In genomic region chr5:65924366-65925093, GRCh38 we compare ENCODE assay signal across 8 cellular contexts. TPM values are rescaled to one million over a fixed set of nuclear protein-coding genes. Genes with fewer than 3 reads are reported as not detected.
DNase-seq lines count a peak whose midpoint lies in the region; ATAC-seq and TF ChIP-seq lines count a peak whose summit lies in the region.

No MANE protein-coding gene starts in this region.

- H3K27ac ChIP-seq in Peyer's patch (peak overlapping the region; percentile 96 to 100 (median 98)), esophagus (ENCODE audit: low read depth in 2 of 2, low read length in 1 of 2) (peak overlapping the region; percentile 100), neutrophil (peak overlapping the region; percentile 99)

- H3K4me3 ChIP-seq in Peyer's patch, result peak overlapping the region; percentile 75 to 99 (median 95)
- H3K4me3 ChIP-seq in esophagus (ENCODE audit: low read depth in 1 of 2, low read length in 2 of 2), result peak overlapping the region; percentile 92 to 100
- peak overlapping the region; percentile 74 to 93 for H3K4me3 ChIP-seq in neutrophil (ENCODE audit: low read depth in 1 of 2, low read length in 1 of 2)

- TF ChIP-seq CTCF in CD14-positive monocyte (IDR thresholded peaks at IDR 0.05), result no peak
- TF ChIP-seq CTCF in Peyer's patch (IDR thresholded peaks at IDR 0.05), result no peak
- TF ChIP-seq CTCF in neutrophil (IDR thresholded peaks at IDR 0.05), result no peak

- DNase-seq in CD14-positive monocyte (ENCODE audit: low spot score) (no peak), Peyer's patch (peak in 1 of 3 donors; percentile 27), GF-D8 (lab: John Stamatoyannopoulos, UW) (no peak), SKM-1 (lab: John Stamatoyannopoulos, UW; ENCODE audit: unreplicated experiment) (no peak), mucosa of gallbladder (ENCODE audit: low spot score) (no peak)

- H3K4me1 ChIP-seq in Peyer's patch, result peaks cover 0 to 12% (median 2%) of the 10 kb centered on the region in 4 donors
- H3K4me1 ChIP-seq in esophagus (ENCODE audit: control insufficient read depth in 2 of 2, insufficient read depth in 2 of 2, low read length in 1 of 2), result no peaks in the 10 kb centered on the region
- peaks cover 27 to 28% of the 10 kb centered on the region in 2 experiments for H3K4me1 ChIP-seq in neutrophil (ENCODE audit: control insufficient read depth in 1 of 2, insufficient read depth in 1 of 2, low read depth in 1 of 2, low read length in 1 of 2)

- H3K4me3 Mint-ChIP-seq in CD14-positive monocyte, result peak overlapping the region; percentile 83 to 86

- no peaks in the 10 kb centered on the region for H3K36me3 ChIP-seq in Peyer's patch
- no peaks in the 10 kb centered on the region for H3K36me3 ChIP-seq in esophagus (ENCODE audit: control insufficient read depth in 2 of 2, insufficient read depth in 2 of 2, low read length in 1 of 2)
- H3K36me3 ChIP-seq in neutrophil, result no peaks in the 10 kb centered on the region

- no peaks in the 10 kb centered on the region for H3K27me3 ChIP-seq in Peyer's patch
- no peaks in the 10 kb centered on the region for H3K27me3 ChIP-seq in esophagus (ENCODE audit: control insufficient read depth in 1 of 2, insufficient read depth in 2 of 2, low read length in 2 of 2)
- H3K27me3 ChIP-seq in neutrophil, result peaks cover 13% of the 10 kb centered on the region

- H3K27me3 Mint-ChIP-seq in CD14-positive monocyte (ENCODE audit: low read depth in 3 of 3), result peaks cover 4 to 11% (median 4%) of the 10 kb centered on the region in 3 donors

- H3K4me1 Mint-ChIP-seq in CD14-positive monocyte, result peaks cover 33% of the 10 kb centered on the region

- H3K9me3 Mint-ChIP-seq in CD14-positive monocyte, result no peaks in the 10 kb centered on the region

- H3K9me3 ChIP-seq in Peyer's patch, result no peaks in the 10 kb centered on the region
- no peaks in the 10 kb centered on the region for H3K9me3 ChIP-seq in esophagus (ENCODE audit: control insufficient read depth in 2 of 2, insufficient read depth in 1 of 2, low read depth in 1 of 2, low read length in 1 of 2)
- H3K9me3 ChIP-seq in neutrophil, result no peaks in the 10 kb centered on the region

- no peak for TF ChIP-seq POLR2A in Peyer's patch (IDR thresholded peaks at IDR 0.05)

- peak overlapping the region; percentile 74 to 93 (median 90) for H3K27ac Mint-ChIP-seq in CD14-positive monocyte

- 6% methylated on average over 22 of the region's 22 CpGs for WGBS in esophagus, 2 donors

- ATAC-seq in GM21526 (IDR thresholded peaks at IDR 0.05; ENCODE audit: low FRiP score, unreplicated experiment), result peak; percentile 13

- intact Hi-C loops in CD14-positive monocyte (cut with micrococcal nuclease), result loop anchor here (5.0 to 10.0 kb wide), 3 partner anchors 100 to 220 kb away; partner anchors contain the start of genes NLN (in 2 of the 2), SGTB (in 2 of the 2) and SREK1 (in 1 of the 2)

- peaks cover 2% of the 10 kb centered on the region in 2 donors for H3K36me3 Mint-ChIP-seq in CD14-positive monocyte

RNA-seq across cellular contexts. Expression of gene ERBIN, which starts 1.8 kb away (rescaled TPM):
- polyA plus RNA-seq in CD14-positive monocyte (10 to 100 TPM; 25.2 to 43.3 TPM), esophagus (10 to 100 TPM; 12.5 to 13.0 TPM)
- total RNA-seq in Peyer's patch (100 to 1,000 TPM; 116 to 218 (median 152) TPM), mucosa of gallbladder (84.0 TPM)
